1 cellular context compared by ENCODE assay signal in the genomic region with DNA sequence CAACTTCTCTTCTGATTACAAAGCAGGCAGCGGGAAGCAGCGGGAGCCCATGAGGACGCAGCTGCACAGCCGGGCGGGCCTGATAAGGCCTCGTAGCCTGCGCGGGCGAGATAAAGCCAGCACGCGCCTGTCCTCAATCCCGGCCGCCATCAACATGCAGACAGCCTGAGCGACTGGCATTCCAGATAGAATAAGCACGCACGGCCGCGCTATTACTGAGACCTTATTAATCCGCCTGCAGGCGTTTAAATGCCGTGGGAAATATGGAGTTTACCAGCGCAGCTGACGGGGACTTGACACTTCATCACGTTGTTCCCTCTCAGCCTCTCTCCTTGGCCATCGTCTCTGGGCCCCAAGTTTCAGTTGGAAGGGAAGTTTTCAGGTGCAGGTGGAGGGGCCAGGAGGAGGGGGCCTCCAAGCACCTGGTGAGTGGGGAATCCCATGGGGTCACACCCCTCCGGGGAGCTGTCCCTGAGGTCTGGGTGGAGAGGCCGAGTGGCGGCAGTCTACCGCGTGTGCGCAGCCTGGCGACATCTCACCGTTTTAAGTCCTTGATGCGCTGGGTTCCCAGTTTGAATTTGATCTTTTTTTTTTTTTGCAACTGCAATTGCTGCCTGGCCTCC.
TF ChIP-seq lines count a peak whose summit lies in the region.

No MANE protein-coding gene starts in this region.

TF ChIP-seq in GM23338, 12 proteins besides CTCF, POLR2A, EP300 and RAD21 (continued from another document):
- TF ChIP-seq, protein P1, sequence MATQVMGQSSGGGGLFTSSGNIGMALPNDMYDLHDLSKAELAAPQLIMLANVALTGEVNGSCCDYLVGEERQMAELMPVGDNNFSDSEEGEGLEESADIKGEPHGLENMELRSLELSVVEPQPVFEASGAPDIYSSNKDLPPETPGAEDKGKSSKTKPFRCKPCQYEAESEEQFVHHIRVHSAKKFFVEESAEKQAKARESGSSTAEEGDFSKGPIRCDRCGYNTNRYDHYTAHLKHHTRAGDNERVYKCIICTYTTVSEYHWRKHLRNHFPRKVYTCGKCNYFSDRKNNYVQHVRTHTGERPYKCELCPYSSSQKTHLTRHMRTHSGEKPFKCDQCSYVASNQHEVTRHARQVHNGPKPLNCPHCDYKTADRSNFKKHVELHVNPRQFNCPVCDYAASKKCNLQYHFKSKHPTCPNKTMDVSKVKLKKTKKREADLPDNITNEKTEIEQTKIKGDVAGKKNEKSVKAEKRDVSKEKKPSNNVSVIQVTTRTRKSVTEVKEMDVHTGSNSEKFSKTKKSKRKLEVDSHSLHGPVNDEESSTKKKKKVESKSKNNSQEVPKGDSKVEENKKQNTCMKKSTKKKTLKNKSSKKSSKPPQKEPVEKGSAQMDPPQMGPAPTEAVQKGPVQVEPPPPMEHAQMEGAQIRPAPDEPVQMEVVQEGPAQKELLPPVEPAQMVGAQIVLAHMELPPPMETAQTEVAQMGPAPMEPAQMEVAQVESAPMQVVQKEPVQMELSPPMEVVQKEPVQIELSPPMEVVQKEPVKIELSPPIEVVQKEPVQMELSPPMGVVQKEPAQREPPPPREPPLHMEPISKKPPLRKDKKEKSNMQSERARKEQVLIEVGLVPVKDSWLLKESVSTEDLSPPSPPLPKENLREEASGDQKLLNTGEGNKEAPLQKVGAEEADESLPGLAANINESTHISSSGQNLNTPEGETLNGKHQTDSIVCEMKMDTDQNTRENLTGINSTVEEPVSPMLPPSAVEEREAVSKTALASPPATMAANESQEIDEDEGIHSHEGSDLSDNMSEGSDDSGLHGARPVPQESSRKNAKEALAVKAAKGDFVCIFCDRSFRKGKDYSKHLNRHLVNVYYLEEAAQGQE (IDR thresholded peaks at IDR 0.05; ENCODE audit: unreplicated experiment) = no peak
- TF ChIP-seq ZNF114 (CRISPR knock-in tag; IDR thresholded peaks at IDR 0.05) (no peak), POLR2AphosphoS5 (IDR thresholded peaks at IDR 0.05; ENCODE audit: low read depth) (no peak), STAT1 (IDR thresholded peaks at IDR 0.05; ENCODE audit: unreplicated experiment) (no peak), EZH2phosphoT487 (IDR thresholded peaks at IDR 0.05; ENCODE audit: unreplicated experiment) (no peak), JUNB (IDR thresholded peaks at IDR 0.05; ENCODE audit: unreplicated experiment) (no peak), ZNF331 (CRISPR knock-in tag; IDR thresholded peaks at IDR 0.05; ENCODE audit: low read depth) (no peak), NANOG (IDR thresholded peaks at IDR 0.05; ENCODE audit: borderline replicate concordance) (no peak), CREB1 (CRISPR knock-in tag; IDR thresholded peaks at IDR 0.05; ENCODE audit: low read depth) (no peak)
- TF ChIP-seq, protein P2, sequence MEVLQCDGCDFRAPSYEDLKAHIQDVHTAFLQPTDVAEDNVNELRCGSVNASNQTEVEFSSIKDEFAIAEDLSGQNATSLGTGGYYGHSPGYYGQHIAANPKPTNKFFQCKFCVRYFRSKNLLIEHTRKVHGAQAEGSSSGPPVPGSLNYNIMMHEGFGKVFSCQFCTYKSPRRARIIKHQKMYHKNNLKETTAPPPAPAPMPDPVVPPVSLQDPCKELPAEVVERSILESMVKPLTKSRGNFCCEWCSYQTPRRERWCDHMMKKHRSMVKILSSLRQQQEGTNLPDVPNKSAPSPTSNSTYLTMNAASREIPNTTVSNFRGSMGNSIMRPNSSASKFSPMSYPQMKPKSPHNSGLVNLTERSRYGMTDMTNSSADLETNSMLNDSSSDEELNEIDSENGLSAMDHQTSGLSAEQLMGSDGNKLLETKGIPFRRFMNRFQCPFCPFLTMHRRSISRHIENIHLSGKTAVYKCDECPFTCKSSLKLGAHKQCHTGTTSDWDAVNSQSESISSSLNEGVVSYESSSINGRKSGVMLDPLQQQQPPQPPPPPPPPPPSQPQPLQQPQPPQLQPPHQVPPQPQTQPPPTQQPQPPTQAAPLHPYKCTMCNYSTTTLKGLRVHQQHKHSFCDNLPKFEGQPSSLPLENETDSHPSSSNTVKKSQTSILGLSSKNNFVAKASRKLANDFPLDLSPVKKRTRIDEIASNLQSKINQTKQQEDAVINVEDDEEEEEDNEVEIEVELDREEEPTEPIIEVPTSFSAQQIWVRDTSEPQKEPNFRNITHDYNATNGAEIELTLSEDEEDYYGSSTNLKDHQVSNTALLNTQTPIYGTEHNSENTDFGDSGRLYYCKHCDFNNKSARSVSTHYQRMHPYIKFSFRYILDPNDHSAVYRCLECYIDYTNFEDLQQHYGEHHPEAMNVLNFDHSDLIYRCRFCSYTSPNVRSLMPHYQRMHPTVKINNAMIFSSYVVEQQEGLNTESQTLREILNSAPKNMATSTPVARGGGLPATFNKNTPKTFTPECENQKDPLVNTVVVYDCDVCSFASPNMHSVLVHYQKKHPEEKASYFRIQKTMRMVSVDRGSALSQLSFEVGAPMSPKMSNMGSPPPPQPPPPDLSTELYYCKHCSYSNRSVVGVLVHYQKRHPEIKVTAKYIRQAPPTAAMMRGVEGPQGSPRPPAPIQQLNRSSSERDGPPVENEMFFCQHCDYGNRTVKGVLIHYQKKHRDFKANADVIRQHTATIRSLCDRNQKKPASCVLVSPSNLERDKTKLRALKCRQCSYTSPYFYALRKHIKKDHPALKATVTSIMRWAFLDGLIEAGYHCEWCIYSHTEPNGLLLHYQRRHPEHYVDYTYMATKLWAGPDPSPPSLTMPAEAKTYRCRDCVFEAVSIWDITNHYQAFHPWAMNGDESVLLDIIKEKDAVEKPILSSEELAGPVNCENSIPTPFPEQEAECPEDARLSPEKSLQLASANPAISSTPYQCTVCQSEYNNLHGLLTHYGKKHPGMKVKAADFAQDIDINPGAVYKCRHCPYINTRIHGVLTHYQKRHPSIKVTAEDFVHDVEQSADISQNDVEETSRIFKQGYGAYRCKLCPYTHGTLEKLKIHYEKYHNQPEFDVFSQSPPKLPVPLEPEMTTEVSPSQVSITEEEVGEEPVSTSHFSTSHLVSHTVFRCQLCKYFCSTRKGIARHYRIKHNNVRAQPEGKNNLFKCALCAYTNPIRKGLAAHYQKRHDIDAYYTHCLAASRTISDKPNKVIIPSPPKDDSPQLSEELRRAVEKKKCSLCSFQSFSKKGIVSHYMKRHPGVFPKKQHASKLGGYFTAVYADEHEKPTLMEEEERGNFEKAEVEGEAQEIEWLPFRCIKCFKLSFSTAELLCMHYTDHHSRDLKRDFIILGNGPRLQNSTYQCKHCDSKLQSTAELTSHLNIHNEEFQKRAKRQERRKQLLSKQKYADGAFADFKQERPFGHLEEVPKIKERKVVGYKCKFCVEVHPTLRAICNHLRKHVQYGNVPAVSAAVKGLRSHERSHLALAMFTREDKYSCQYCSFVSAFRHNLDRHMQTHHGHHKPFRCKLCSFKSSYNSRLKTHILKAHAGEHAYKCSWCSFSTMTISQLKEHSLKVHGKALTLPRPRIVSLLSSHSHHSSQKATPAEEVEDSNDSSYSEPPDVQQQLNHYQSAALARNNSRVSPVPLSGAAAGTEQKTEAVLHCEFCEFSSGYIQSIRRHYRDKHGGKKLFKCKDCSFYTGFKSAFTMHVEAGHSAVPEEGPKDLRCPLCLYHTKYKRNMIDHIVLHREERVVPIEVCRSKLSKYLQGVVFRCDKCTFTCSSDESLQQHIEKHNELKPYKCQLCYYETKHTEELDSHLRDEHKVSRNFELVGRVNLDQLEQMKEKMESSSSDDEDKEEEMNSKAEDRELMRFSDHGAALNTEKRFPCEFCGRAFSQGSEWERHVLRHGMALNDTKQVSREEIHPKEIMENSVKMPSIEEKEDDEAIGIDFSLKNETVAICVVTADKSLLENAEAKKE (CRISPR knock-in tag; IDR thresholded peaks at IDR 0.05) = no peak
TF ChIP-seq in GM23338: peak in this region for 0.
